8 cellular contexts compared by ENCODE assay signal in genomic region chr7:74623135-74623534, GRCh38.
"Had no signal": no experiment of that assay in that cellular context is flagged by ENCODE, and none has a peak within 500 bp of the region (broad histone marks: within the 10 kb centered on the region; RNA-seq: fewer than 3 reads in every experiment).

No MANE protein-coding gene starts in this region.

- H3K27ac ChIP-seq: GM23248 had no signal

- FAIRE-seq: HTR-8/SVneo had no signal

- ATAC-seq: HCT116 had no signal

- H3K4me3 Mint-ChIP-seq: HFFc6 had no signal

- H3K9me3 ChIP-seq: HAP-1 had no signal

- H3K9ac ChIP-seq: GM23248 had no signal

- H3K9me3 Mint-ChIP-seq: HFFc6, IgD-negative memory B cell had no signal

- H3K36me3 Mint-ChIP-seq: IgD-negative memory B cell had no signal

- H3K4me3 ChIP-seq: GM23248, HAP-1 had no signal

- H3K27ac Mint-ChIP-seq: HFFc6, IgD-negative memory B cell had no signal

- H3K27me3 Mint-ChIP-seq: IgD-negative memory B cell had no signal

- DNase-seq: GM23248, H7, HFFc6, KG1 had no signal

- H3K36me3 ChIP-seq: HAP-1 had no signal

- H2AFZ ChIP-seq: GM23248 had no signal
